Comparison of ENCODE assay signal across 1 cellular context in the genomic region with DNA sequence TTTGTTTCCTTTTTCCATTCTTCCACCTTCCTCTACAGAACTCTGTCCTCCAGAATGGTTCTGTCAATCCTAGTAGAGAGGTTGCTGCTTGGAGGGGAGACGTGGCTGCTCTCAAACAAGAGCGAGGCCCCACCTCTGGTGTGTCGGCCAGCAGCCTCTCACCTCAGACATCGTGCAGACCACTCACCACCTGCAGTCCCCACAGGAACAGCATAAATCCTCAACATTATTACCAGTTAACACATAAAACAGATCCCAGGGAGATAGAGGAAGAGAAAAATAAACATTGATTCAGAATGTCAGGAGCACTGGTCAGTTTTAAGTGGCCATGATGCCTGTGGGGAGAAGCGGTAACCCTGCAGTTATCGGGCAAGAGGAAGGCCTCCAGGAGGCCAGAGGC.
TF ChIP-seq lines count a peak whose summit lies in the region.

No MANE protein-coding gene starts in this region.

TF ChIP-seq in H1, 55 proteins besides CTCF, POLR2A, EP300 and RAD21:
- TF ChIP-seq CREB1 (IDR thresholded peaks at IDR 0.05) (no peak), SUZ12 (IDR thresholded peaks at IDR 0.05; ENCODE audit: low read length) (no peak), YY1 (IDR thresholded peaks at IDR 0.05; ENCODE audit: low read depth, low read length) (no peak), TAF1 (IDR thresholded peaks at IDR 0.05; ENCODE audit: low read depth, low read length) (no peak), NANOG (IDR thresholded peaks at IDR 0.05; ENCODE audit: insufficient read depth, low read depth, low read length, poor library complexity, severe bottlenecking) (no peak), CEBPB (IDR thresholded peaks at IDR 0.05; ENCODE audit: low read depth, low read length) (no peak), RXRA (IDR thresholded peaks at IDR 0.05; ENCODE audit: insufficient read depth, low read depth, low read length) (no peak), E2F6 (IDR thresholded peaks at IDR 0.05) (no peak), SP1 (IDR thresholded peaks at IDR 0.05; ENCODE audit: low read depth, low read length) (no peak), GABPA (IDR thresholded peaks at IDR 0.05; ENCODE audit: borderline replicate concordance, insufficient read depth, low read length) (no peak), NRF1 (IDR thresholded peaks at IDR 0.05; ENCODE audit: low read depth, low read length) (no peak), FOSL1 (IDR thresholded peaks at IDR 0.05; ENCODE audit: insufficient read depth, low read depth, low read length) (no peak), TCF12 (IDR thresholded peaks at IDR 0.05; ENCODE audit: low read depth, low read length) (no peak), POU5F1 (IDR thresholded peaks at IDR 0.05; ENCODE audit: low read depth, low read length) (no peak), HDAC6 (IDR thresholded peaks at IDR 0.05; ENCODE audit: low read depth, low read length) (no peak), EZH2 (IDR thresholded peaks at IDR 0.05; ENCODE audit: low read depth, low read length, severe bottlenecking) (no peak), CHD2 (IDR thresholded peaks at IDR 0.05; ENCODE audit: low read length) (no peak), CTBP2 (IDR thresholded peaks at IDR 0.05; ENCODE audit: borderline replicate concordance, insufficient read depth, insufficient read length, low read length) (no peak), RBBP5 (IDR thresholded peaks at IDR 0.05; ENCODE audit: borderline replicate concordance, low read depth, low read length) (no peak), SIRT6 (IDR thresholded peaks at IDR 0.05; ENCODE audit: low read length) (no peak)
